1 cellular context compared by ENCODE assay signal in the genomic region with DNA sequence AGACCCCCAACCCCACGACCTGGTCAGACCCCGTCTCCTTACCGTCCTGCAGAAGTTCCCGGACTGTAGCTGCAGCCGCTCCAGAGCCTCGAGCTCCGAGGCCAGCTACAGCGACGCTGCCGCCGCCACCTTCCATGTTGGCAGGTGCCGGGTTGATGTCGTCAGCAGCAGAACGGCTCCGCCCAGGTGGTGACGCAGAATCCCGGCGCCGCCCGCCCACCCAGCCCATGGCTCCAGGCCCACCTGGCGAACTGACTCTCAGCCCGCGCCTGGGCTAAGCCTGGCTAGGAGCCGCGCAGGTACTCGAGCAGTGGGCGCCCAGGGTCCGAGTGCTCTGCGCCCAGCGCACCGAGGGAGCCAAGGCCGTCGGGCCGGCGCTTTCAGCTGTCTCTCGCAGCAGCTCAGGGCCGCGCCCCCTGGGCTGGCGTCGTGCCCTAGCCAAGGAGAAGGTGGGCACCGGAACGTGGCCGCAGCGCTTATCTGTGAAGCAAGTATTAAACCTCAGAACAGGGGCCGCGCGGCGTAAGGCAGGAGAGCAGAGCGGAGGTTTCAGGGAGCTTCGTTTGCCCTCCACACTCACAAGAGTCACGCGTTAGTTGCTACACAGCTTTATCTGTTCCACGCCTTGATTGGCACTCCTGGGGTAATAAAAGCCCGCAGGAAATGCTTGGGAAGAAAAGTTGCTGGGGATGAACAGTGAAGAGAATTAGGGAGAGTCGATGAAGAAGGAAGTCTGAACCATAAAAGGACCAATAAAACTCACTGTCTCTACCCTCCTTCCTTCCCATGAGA.
TF ChIP-seq lines count a peak whose summit lies in the region.

Gene COG5, minus strand, starts transcription at position 160 of the 792 bp plus-strand sequence. Its CDS starts 24 bp downstream, at position 136.
A gene with protein sequence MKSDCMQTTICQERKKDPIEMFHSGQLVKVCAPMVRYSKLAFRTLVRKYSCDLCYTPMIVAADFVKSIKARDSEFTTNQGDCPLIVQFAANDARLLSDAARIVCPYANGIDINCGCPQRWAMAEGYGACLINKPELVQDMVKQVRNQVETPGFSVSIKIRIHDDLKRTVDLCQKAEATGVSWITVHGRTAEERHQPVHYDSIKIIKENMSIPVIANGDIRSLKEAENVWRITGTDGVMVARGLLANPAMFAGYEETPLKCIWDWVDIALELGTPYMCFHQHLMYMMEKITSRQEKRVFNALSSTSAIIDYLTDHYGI (plus strand): TSS at position 211 of the 792 bp plus-strand sequence. CDS start 3,100 bp downstream, outside the sequence.

TF ChIP-seq in K562, 482 proteins besides CTCF, POLR2A, EP300 and RAD21 (continued from another document and continues in another):
- TF ChIP-seq KAT2B (IDR thresholded peaks at IDR 0.05; ENCODE audit: low read depth, low read length): no peak
- TF ChIP-seq CTBP1 (IDR thresholded peaks at IDR 0.05; ENCODE audit: borderline replicate concordance): peak; percentile 31; the same call in 1 of the 2 replicates
- peak; percentile 45 for TF ChIP-seq FUS (optimal IDR thresholded peaks at IDR 0.05; ENCODE audit: low read depth, low read length)
- peak; percentile 61 to 97; a peak in 3 of 4 replicates for TF ChIP-seq NONO (IDR thresholded peaks at IDR 0.05; ENCODE audit: low read depth in 2 of 2, low read length in 1 of 2)
- no peak for TF ChIP-seq NUFIP1 (IDR thresholded peaks at IDR 0.05; ENCODE audit: partially characterized antibody)
- no peak for TF ChIP-seq TCFL5 (CRISPR knock-in tag; conservative IDR thresholded peaks at IDR 0.05)
- TF ChIP-seq DNMT1 (IDR thresholded peaks at IDR 0.05): no peak
- TF ChIP-seq, protein P1, sequence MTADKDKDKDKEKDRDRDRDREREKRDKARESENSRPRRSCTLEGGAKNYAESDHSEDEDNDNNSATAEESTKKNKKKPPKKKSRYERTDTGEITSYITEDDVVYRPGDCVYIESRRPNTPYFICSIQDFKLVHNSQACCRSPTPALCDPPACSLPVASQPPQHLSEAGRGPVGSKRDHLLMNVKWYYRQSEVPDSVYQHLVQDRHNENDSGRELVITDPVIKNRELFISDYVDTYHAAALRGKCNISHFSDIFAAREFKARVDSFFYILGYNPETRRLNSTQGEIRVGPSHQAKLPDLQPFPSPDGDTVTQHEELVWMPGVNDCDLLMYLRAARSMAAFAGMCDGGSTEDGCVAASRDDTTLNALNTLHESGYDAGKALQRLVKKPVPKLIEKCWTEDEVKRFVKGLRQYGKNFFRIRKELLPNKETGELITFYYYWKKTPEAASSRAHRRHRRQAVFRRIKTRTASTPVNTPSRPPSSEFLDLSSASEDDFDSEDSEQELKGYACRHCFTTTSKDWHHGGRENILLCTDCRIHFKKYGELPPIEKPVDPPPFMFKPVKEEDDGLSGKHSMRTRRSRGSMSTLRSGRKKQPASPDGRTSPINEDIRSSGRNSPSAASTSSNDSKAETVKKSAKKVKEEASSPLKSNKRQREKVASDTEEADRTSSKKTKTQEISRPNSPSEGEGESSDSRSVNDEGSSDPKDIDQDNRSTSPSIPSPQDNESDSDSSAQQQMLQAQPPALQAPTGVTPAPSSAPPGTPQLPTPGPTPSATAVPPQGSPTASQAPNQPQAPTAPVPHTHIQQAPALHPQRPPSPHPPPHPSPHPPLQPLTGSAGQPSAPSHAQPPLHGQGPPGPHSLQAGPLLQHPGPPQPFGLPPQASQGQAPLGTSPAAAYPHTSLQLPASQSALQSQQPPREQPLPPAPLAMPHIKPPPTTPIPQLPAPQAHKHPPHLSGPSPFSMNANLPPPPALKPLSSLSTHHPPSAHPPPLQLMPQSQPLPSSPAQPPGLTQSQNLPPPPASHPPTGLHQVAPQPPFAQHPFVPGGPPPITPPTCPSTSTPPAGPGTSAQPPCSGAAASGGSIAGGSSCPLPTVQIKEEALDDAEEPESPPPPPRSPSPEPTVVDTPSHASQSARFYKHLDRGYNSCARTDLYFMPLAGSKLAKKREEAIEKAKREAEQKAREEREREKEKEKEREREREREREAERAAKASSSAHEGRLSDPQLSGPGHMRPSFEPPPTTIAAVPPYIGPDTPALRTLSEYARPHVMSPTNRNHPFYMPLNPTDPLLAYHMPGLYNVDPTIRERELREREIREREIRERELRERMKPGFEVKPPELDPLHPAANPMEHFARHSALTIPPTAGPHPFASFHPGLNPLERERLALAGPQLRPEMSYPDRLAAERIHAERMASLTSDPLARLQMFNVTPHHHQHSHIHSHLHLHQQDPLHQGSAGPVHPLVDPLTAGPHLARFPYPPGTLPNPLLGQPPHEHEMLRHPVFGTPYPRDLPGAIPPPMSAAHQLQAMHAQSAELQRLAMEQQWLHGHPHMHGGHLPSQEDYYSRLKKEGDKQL (CRISPR knock-in tag; IDR thresholded peaks at IDR 0.05; ENCODE audit: borderline replicate concordance): peak; percentile 63; the same call in 1 of the 2 replicates
- no peak for TF ChIP-seq ZNF24 (IDR thresholded peaks at IDR 0.05)
- TF ChIP-seq RFX1 (IDR thresholded peaks at IDR 0.05): no peak
- TF ChIP-seq ZNF146 (CRISPR knock-in tag; IDR thresholded peaks at IDR 0.05; ENCODE audit: unreplicated experiment): no peak
- TF ChIP-seq, protein P2, sequence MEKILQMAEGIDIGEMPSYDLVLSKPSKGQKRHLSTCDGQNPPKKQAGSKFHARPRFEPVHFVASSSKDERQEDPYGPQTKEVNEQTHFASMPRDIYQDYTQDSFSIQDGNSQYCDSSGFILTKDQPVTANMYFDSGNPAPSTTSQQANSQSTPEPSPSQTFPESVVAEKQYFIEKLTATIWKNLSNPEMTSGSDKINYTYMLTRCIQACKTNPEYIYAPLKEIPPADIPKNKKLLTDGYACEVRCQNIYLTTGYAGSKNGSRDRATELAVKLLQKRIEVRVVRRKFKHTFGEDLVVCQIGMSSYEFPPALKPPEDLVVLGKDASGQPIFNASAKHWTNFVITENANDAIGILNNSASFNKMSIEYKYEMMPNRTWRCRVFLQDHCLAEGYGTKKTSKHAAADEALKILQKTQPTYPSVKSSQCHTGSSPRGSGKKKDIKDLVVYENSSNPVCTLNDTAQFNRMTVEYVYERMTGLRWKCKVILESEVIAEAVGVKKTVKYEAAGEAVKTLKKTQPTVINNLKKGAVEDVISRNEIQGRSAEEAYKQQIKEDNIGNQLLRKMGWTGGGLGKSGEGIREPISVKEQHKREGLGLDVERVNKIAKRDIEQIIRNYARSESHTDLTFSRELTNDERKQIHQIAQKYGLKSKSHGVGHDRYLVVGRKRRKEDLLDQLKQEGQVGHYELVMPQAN (IDR thresholded peaks at IDR 0.05; ENCODE audit: borderline replicate concordance): peak; percentile 94
- TF ChIP-seq PHF20 (IDR thresholded peaks at IDR 0.05; ENCODE audit: partially characterized antibody): peak; percentile 98
- TF ChIP-seq TAF7 (tag; IDR thresholded peaks at IDR 0.05): peak; percentile 70; the same call in 1 of the 2 replicates
- TF ChIP-seq, protein P3, sequence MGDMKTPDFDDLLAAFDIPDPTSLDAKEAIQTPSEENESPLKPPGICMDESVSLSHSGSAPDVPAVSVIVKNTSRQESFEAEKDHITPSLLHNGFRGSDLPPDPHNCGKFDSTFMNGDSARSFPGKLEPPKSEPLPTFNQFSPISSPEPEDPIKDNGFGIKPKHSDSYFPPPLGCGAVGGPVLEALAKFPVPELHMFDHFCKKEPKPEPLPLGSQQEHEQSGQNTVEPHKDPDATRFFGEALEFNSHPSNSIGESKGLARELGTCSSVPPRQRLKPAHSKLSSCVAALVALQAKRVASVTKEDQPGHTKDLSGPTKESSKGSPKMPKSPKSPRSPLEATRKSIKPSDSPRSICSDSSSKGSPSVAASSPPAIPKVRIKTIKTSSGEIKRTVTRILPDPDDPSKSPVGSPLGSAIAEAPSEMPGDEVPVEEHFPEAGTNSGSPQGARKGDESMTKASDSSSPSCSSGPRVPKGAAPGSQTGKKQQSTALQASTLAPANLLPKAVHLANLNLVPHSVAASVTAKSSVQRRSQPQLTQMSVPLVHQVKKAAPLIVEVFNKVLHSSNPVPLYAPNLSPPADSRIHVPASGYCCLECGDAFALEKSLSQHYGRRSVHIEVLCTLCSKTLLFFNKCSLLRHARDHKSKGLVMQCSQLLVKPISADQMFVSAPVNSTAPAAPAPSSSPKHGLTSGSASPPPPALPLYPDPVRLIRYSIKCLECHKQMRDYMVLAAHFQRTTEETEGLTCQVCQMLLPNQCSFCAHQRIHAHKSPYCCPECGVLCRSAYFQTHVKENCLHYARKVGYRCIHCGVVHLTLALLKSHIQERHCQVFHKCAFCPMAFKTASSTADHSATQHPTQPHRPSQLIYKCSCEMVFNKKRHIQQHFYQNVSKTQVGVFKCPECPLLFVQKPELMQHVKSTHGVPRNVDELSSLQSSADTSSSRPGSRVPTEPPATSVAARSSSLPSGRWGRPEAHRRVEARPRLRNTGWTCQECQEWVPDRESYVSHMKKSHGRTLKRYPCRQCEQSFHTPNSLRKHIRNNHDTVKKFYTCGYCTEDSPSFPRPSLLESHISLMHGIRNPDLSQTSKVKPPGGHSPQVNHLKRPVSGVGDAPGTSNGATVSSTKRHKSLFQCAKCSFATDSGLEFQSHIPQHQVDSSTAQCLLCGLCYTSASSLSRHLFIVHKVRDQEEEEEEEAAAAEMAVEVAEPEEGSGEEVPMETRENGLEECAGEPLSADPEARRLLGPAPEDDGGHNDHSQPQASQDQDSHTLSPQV (IDR thresholded peaks at IDR 0.05): peak; percentile 80; the same call in 1 of the 2 replicates
- peak; percentile 93 for TF ChIP-seq EP400 (IDR thresholded peaks at IDR 0.05)
- TF ChIP-seq FOXM1 (IDR thresholded peaks at IDR 0.05; ENCODE audit: low read depth): no peak
- 0 out of 2 replicates have a peak, but pooled peaks have one; percentile 10 for TF ChIP-seq FOXM1 (CRISPR knock-in tag; IDR thresholded peaks at IDR 0.05; ENCODE audit: low read depth)
- peak; percentile 62; the same call in 1 of the 2 replicates for TF ChIP-seq GABPB1 (CRISPR knock-in tag; IDR thresholded peaks at IDR 0.05)
- peak; percentile 64 for TF ChIP-seq RBM22 (IDR thresholded peaks at IDR 0.05; ENCODE audit: low read depth, low read length, poor library complexity, severe bottlenecking)
- TF ChIP-seq, protein P4, sequence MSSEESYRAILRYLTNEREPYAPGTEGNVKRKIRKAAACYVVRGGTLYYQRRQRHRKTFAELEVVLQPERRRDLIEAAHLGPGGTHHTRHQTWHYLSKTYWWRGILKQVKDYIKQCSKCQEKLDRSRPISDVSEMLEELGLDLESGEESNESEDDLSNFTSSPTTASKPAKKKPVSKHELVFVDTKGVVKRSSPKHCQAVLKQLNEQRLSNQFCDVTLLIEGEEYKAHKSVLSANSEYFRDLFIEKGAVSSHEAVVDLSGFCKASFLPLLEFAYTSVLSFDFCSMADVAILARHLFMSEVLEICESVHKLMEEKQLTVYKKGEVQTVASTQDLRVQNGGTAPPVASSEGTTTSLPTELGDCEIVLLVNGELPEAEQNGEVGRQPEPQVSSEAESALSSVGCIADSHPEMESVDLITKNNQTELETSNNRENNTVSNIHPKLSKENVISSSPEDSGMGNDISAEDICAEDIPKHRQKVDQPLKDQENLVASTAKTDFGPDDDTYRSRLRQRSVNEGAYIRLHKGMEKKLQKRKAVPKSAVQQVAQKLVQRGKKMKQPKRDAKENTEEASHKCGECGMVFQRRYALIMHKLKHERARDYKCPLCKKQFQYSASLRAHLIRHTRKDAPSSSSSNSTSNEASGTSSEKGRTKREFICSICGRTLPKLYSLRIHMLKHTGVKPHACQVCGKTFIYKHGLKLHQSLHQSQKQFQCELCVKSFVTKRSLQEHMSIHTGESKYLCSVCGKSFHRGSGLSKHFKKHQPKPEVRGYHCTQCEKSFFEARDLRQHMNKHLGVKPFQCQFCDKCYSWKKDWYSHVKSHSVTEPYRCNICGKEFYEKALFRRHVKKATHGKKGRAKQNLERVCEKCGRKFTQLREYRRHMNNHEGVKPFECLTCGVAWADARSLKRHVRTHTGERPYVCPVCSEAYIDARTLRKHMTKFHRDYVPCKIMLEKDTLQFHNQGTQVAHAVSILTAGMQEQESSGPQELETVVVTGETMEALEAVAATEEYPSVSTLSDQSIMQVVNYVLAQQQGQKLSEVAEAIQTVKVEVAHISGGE (CRISPR knock-in tag; IDR thresholded peaks at IDR 0.05): 0 out of 6 replicates have a peak, but pooled peaks of 1 of the 3 experiments have one; percentile 25
- TF ChIP-seq TAF9B (IDR thresholded peaks at IDR 0.05; ENCODE audit: partially characterized antibody): peak; percentile 75
- TF ChIP-seq ZBTB17 (CRISPR knock-in tag; IDR thresholded peaks at IDR 0.05): 0 out of 2 replicates have a peak, but pooled peaks have one; percentile 23
- TF ChIP-seq PML (IDR thresholded peaks at IDR 0.05; ENCODE audit: low read length): peak; percentile 66
- peak; percentile 42; the same call in 1 of the 2 replicates for TF ChIP-seq GTF2F1 (IDR thresholded peaks at IDR 0.05; ENCODE audit: low read depth, low read length)
- TF ChIP-seq JUND (IDR thresholded peaks at IDR 0.05; ENCODE audit: borderline replicate concordance, low read depth, low read length): peak; percentile 86
- TF ChIP-seq JUND (tag; IDR thresholded peaks at IDR 0.05; ENCODE audit: borderline replicate concordance, low read depth, low read length): peak; percentile 45; the same call in 1 of the 3 replicates
- no peak for TF ChIP-seq FOSL1 (tag; conservative IDR thresholded peaks at IDR 0.05)
- TF ChIP-seq ZNF212 (CRISPR knock-in tag; IDR thresholded peaks at IDR 0.05): 0 out of 2 replicates have a peak, but pooled peaks have one; percentile 52
- TF ChIP-seq ZKSCAN8 (CRISPR knock-in tag; IDR thresholded peaks at IDR 0.05): no peak
- TF ChIP-seq POLR2AphosphoS2 (IDR thresholded peaks at IDR 0.05; ENCODE audit: low read length): no peak; the same call in 1 of the 2 replicates
- no peak for TF ChIP-seq MTF1 (CRISPR knock-in tag; IDR thresholded peaks at IDR 0.05; ENCODE audit: borderline replicate concordance)
- peak; percentile 83 for TF ChIP-seq NFIC (IDR thresholded peaks at IDR 0.05)
- TF ChIP-seq SOX6 (IDR thresholded peaks at IDR 0.05): no peak
- no peak; the same call in none of the 2 replicates for TF ChIP-seq GATA2 (CRISPR knock-in tag; IDR thresholded peaks at IDR 0.05)
- TF ChIP-seq C11orf30 (IDR thresholded peaks at IDR 0.05; ENCODE audit: low read depth): peak; percentile 97
- TF ChIP-seq RBFOX2 (IDR thresholded peaks at IDR 0.05; ENCODE audit: low read depth, low read length): peak; percentile 99
- TF ChIP-seq GTF2A2 (tag; IDR thresholded peaks at IDR 0.05): no peak
- TF ChIP-seq BHLHE40 (IDR thresholded peaks at IDR 0.05; ENCODE audit: low read length): peak; percentile 87
- peak; percentile 81 for TF ChIP-seq CHD1 (IDR thresholded peaks at IDR 0.05; ENCODE audit: low read length)
- TF ChIP-seq SUPT5H (IDR thresholded peaks at IDR 0.05): peak; percentile 92
- TF ChIP-seq PHB2 (IDR thresholded peaks at IDR 0.05; ENCODE audit: low read depth): no peak
- peak; percentile 52; the same call in 1 of the 2 replicates for TF ChIP-seq NBN (IDR thresholded peaks at IDR 0.05; ENCODE audit: low read depth)
- TF ChIP-seq KLF6 (CRISPR knock-in tag; IDR thresholded peaks at IDR 0.05; ENCODE audit: borderline replicate concordance): 0 out of 2 replicates have a peak, but pooled peaks have one; percentile 36
- 0 out of 2 replicates have a peak, but pooled peaks have one; percentile 3 for TF ChIP-seq ZBTB9 (CRISPR knock-in tag; IDR thresholded peaks at IDR 0.05)
- no peak for TF ChIP-seq ZNF717 (CRISPR knock-in tag; IDR thresholded peaks at IDR 0.05)
